Comparison of ENCODE assay signal across 1 cellular context in genomic region chr12:6367969-6368892, GRCh38.
TF ChIP-seq lines count a peak whose summit lies in the region.

No MANE protein-coding gene starts in this region.

TF ChIP-seq in SK-N-SH, 30 proteins besides CTCF, POLR2A, EP300 and RAD21 (continued from another document):
- TF ChIP-seq GABPA (IDR thresholded peaks at IDR 0.05; ENCODE audit: low read depth) = no peak
- no peak for TF ChIP-seq YY1 (IDR thresholded peaks at IDR 0.05; ENCODE audit: low read depth)
- no peak for TF ChIP-seq NFIC (IDR thresholded peaks at IDR 0.05; ENCODE audit: borderline replicate concordance)
- TF ChIP-seq RXRA (IDR thresholded peaks at IDR 0.05; ENCODE audit: borderline replicate concordance, low read depth) = no peak
- TF ChIP-seq FOXJ3 (CRISPR knock-in tag; IDR thresholded peaks at IDR 0.05) = no peak
- no peak for TF ChIP-seq RCOR1 (IDR thresholded peaks at IDR 0.05; ENCODE audit: low read length)
- no peak for TF ChIP-seq MXI1 (IDR thresholded peaks at IDR 0.05; ENCODE audit: low read depth, low read length)
- TF ChIP-seq REST (IDR thresholded peaks at IDR 0.05; ENCODE audit: low read depth, low read length) = no peak
